In the genomic region with DNA sequence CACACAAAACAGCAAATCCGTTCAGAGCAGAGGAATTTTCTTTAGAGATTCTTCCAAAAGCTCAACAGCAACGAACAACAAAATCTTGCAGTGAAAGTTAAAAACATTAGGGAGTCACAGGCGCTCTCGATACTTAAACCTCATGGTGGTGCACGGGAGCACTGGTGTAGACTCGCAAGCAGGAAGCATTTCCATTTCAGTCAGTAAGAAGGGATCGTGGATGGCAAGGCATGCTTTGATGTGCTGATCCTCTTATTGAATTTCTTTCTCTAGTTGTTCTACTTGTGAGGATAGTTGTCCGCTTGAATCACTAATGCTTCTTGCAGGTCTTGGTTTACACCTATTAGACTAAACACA, we compare ENCODE assay signal across 29 cellular contexts.
A peak's percentile ranks its signal among the peaks of the same experiment; 100 is the strongest.
DNase-seq lines count a peak whose midpoint lies in the region; ATAC-seq and TF ChIP-seq lines count a peak whose summit lies in the region.
"Had no signal": no experiment of that assay in that cellular context is flagged by ENCODE, and none has a peak within 500 bp of the region (broad histone marks: within the 10 kb centered on the region; RNA-seq: fewer than 3 reads in every experiment).

No MANE protein-coding gene starts in this region.

- H3K9me3 Mint-ChIP-seq in WTC11 = peaks cover 3% of the 10 kb centered on the region; the same call in 1 of the 2 replicates
- H3K9me3 Mint-ChIP-seq: activated naive CD4-positive, alpha-beta T cell treated with anti-CD3 and anti-CD28 coated beads for 36 hours; activated T-cell treated with anti-CD3 and anti-CD28 coated beads, Interleukin-2, amount 50 U/mL, for 72 hours; effector memory CD8-positive, alpha-beta T cell; IgD-negative memory B cell; stimulated activated naive CD8-positive, alpha-beta T cell treated with anti-CD3 and anti-CD28 coated beads, Interleukin-15, Interleukin-2, amounts not matched to agents 100 ng/mL and 50 ng/mL, for 24 hours; T-cell had no signal

- no peak overlapping the region for H4K5ac ChIP-seq in mesendoderm (ENCODE audit: low read length)

- peak overlapping the region; percentile 44 for H3K4me2 ChIP-seq in fibroblast of lung (ENCODE audit: extremely low read depth, insufficient read depth, low read length)
- no peak overlapping the region for H3K4me2 ChIP-seq in mesendoderm (ENCODE audit: low read length)
- H3K4me2 ChIP-seq: BLaER1, smooth muscle cell had no signal

- no peak overlapping the region for H2BK15ac ChIP-seq in mesendoderm (replicated peaks; ENCODE audit: low read depth)

- no peak overlapping the region for H3K4me3 ChIP-seq in ACC112 (ENCODE audit: low read depth, low read length)
- peak overlapping the region in 1 of 4 experiments; percentile 28 for H3K4me3 ChIP-seq in fibroblast of lung (replicated peaks in 1 of 4; ENCODE audit: control extremely low read depth in 1 of 4, insufficient read depth in 1 of 4, low read depth in 3 of 4, low read length in 4 of 4)
- no peak overlapping the region for H3K4me3 ChIP-seq in mesendoderm (ENCODE audit: low read length)
- H3K4me3 ChIP-seq: BLaER1, esophagus squamous epithelium, left ventricle myocardium inferior, prostate gland, SJCRH30, smooth muscle cell, tibial nerve had no signal

- H3K9ac ChIP-seq in fibroblast of lung (ENCODE audit: insufficient read depth, low read length) (no peak overlapping the region), mesendoderm (ENCODE audit: low read length) (no peak overlapping the region)
- H3K9ac ChIP-seq: BLaER1 had no signal

- no peaks in the 10 kb centered on the region for H3K27me3 ChIP-seq in ACC112 (ENCODE audit: insufficient read depth, low read length)
- no peaks in the 10 kb centered on the region for H3K27me3 ChIP-seq in fibroblast of lung (ENCODE audit: control insufficient read depth, insufficient read depth, low read length)
- H3K27me3 ChIP-seq in mesendoderm (ENCODE audit: insufficient read depth, low read length, poor library complexity) = no peaks in the 10 kb centered on the region
- H3K27me3 ChIP-seq: BLaER1, esophagus squamous epithelium, SJCRH30, tibial nerve had no signal

- H3K9me3 ChIP-seq in fibroblast of lung (ENCODE audit: control insufficient read depth, insufficient read depth, low read depth, low read length) = no peaks in the 10 kb centered on the region
- H3K9me3 ChIP-seq: BLaER1, left ventricle myocardium inferior, prostate gland, SJCRH30, tibial nerve had no signal

- H3K4me1 Mint-ChIP-seq in WTC11 = peaks cover 15% of the 10 kb centered on the region
- H3K4me1 Mint-ChIP-seq: IgD-negative memory B cell, T-cell had no signal

- H4K8ac ChIP-seq in mesendoderm (ENCODE audit: low read depth, low read length) = no peak overlapping the region

- TF ChIP-seq CTCF in WTC11 (IDR thresholded peaks at IDR 0.05) = no peak
- TF ChIP-seq CTCF in fibroblast of lung (conservative IDR thresholded peaks at IDR 0.05 in 1 of 2, IDR thresholded peaks at IDR 0.05 in 1 of 2; ENCODE audit: low read depth in 1 of 2, low read length in 2 of 2) = peak in 1 of 2 donors; percentile 5

- DNase-seq in WTC11 (ENCODE audit: low spot score) (no peak), fibroblast of lung (ENCODE audit: low read depth in 2 of 2) (peak in 1 of 2 donors; percentile 16), mesendoderm (peak; percentile 47), middle frontal gyrus (ENCODE audit: extremely low spot score, low spot score) (no peak), HK-2 (ENCODE audit: unreplicated experiment) (no peak), mesenteric fat pad (ENCODE audit: low spot score) (no peak)
- DNase-seq: activated CD4-positive, alpha-beta T cell treated with anti-CD3 and anti-CD28 coated beads for 48 hours; activated naive CD4-positive, alpha-beta T cell treated with anti-CD3 and anti-CD28 coated beads for 36 hours; activated T-cell treated with anti-CD3 and anti-CD28 coated beads, Interleukin-2, amount 50 U/mL, for 72 hours; cerebellar nuclear complex; COR-L47; DMS79 treated with DMSO at 0.1 percent for 48 hours; effector memory CD8-positive, alpha-beta T cell; esophagus squamous epithelium; GOT3; NCI-H2107; NCI-H510A treated with DMSO at 0.1 percent for 48 hours; SJCRH30; stimulated activated CD4-positive, alpha-beta T cell treated with anti-CD3 and anti-CD28 coated beads, Interleukin-4, amount 100 ng/mL, for 24 hours; T-cell had no signal

- H3K4me3 Mint-ChIP-seq in WTC11 = no peak overlapping the region
- H3K4me3 Mint-ChIP-seq: activated naive CD4-positive, alpha-beta T cell treated with anti-CD3 and anti-CD28 coated beads for 36 hours; activated T-cell treated with anti-CD3 and anti-CD28 coated beads, Interleukin-2, amount 50 U/mL, for 72 hours; effector memory CD8-positive, alpha-beta T cell; IgD-negative memory B cell; stimulated activated naive CD8-positive, alpha-beta T cell treated with anti-CD3 and anti-CD28 coated beads, Interleukin-15, Interleukin-2, amounts not matched to agents 100 ng/mL and 50 ng/mL, for 24 hours; T-cell had no signal

- H3K79me2 ChIP-seq in ACC112 (ENCODE audit: control insufficient read depth, insufficient read depth, low read length, unreplicated experiment) (no peaks in the 10 kb centered on the region), fibroblast of lung (ENCODE audit: control insufficient read depth, insufficient read depth, low read length) (no peaks in the 10 kb centered on the region), mesendoderm (ENCODE audit: control insufficient read depth, insufficient read depth, low read length) (no peaks in the 10 kb centered on the region)

- H2AFZ ChIP-seq in ACC112 (ENCODE audit: low read length, unreplicated experiment) = peak overlapping the region; percentile 47
- peak overlapping the region; percentile 35 for H2AFZ ChIP-seq in fibroblast of lung (ENCODE audit: low read length)

- POLR2A ChIA-PET in WTC11 (lab: Charles Lee) = no interaction called here

- CTCF ChIA-PET in WTC11 (lab: Charles Lee) = interaction anchor here (1.9 kb wide), 1 partner anchor 19 kb away, joined by 6 read pairs; no protein-coding TSS in a partner anchor

- H2AK5ac ChIP-seq in mesendoderm (ENCODE audit: low read length) = no peak overlapping the region

- no CpG with 5 or more reads among the region's 8 CpGs for WGBS in mesendoderm (ENCODE audit: extremely low coverage, insufficient coverage, low lambda C conversion rate)

- peaks cover 3% of the 10 kb centered on the region for H3K79me1 ChIP-seq in mesendoderm (ENCODE audit: low read length)

- ATAC-seq in WTC11 (peak; percentile 72), GM21526 (IDR thresholded peaks at IDR 0.05; ENCODE audit: low FRiP score, unreplicated experiment) (no peak)
- ATAC-seq: activated T-cell treated with anti-CD3 and anti-CD28 coated beads, Interleukin-2, amount 50 U/mL, for 72 hours; effector memory CD8-positive, alpha-beta T cell; T-cell had no signal

- H2BK120ac ChIP-seq in mesendoderm (ENCODE audit: low read depth, low read length) = no peak overlapping the region

- H3K4ac ChIP-seq in mesendoderm (ENCODE audit: low read depth, low read length) = no peak overlapping the region

- no peak overlapping the region for H2BK5ac ChIP-seq in mesendoderm (ENCODE audit: low read length)

- H3K36me3 Mint-ChIP-seq in WTC11 = peaks cover 8% of the 10 kb centered on the region
- H3K36me3 Mint-ChIP-seq: IgD-negative memory B cell, T-cell had no signal

- H3K56ac ChIP-seq in mesendoderm (ENCODE audit: low read length) = no peak overlapping the region

- H4K20me1 ChIP-seq in fibroblast of lung (ENCODE audit: control insufficient read depth, extremely low read depth, insufficient read depth, low read length) = no peaks in the 10 kb centered on the region
- H4K20me1 ChIP-seq: BLaER1 had no signal

- peak overlapping the region; percentile 84 for H3K27ac Mint-ChIP-seq in WTC11
- H3K27ac Mint-ChIP-seq: activated naive CD4-positive, alpha-beta T cell treated with anti-CD3 and anti-CD28 coated beads for 36 hours; activated T-cell treated with anti-CD3 and anti-CD28 coated beads, Interleukin-2, amount 50 U/mL, for 72 hours; IgD-negative memory B cell; stimulated activated naive CD8-positive, alpha-beta T cell treated with anti-CD3 and anti-CD28 coated beads, Interleukin-15, Interleukin-2, amounts not matched to agents 100 ng/mL and 50 ng/mL, for 24 hours; T-cell had no signal

- H3K36me3 ChIP-seq in ACC112 (ENCODE audit: insufficient read depth, low read length) (no peaks in the 10 kb centered on the region), fibroblast of lung (ENCODE audit: control insufficient read depth, insufficient read depth, low read length) (no peaks in the 10 kb centered on the region), mesendoderm (ENCODE audit: control insufficient read depth, insufficient read depth, low read length) (no peaks in the 10 kb centered on the region)
- H3K36me3 ChIP-seq: BLaER1, esophagus squamous epithelium, left ventricle myocardium inferior, prostate gland, SJCRH30, tibial nerve had no signal

- H3K4me1 ChIP-seq in ACC112 (ENCODE audit: control insufficient read depth, insufficient read depth, low read length, unreplicated experiment) = peaks cover 13% of the 10 kb centered on the region
- H3K4me1 ChIP-seq in fibroblast of lung (ENCODE audit: control insufficient read depth, extremely low read depth, insufficient read depth, low read length) = no peaks in the 10 kb centered on the region
- no peaks in the 10 kb centered on the region for H3K4me1 ChIP-seq in mesendoderm (ENCODE audit: control insufficient read depth, low read depth, low read length)
- H3K4me1 ChIP-seq: BLaER1, prostate gland, SJCRH30 had no signal

- H3K23ac ChIP-seq in mesendoderm (ENCODE audit: low read length) = no peak overlapping the region

- H3K27ac ChIP-seq in ACC112 (ENCODE audit: low read depth, low read length) = no peak overlapping the region
- no peak overlapping the region for H3K27ac ChIP-seq in fibroblast of lung (ENCODE audit: insufficient read depth, low read length)
- no peak overlapping the region for H3K27ac ChIP-seq in mesendoderm (ENCODE audit: low read depth, low read length)
- H3K27ac ChIP-seq: BLaER1, esophagus squamous epithelium, left ventricle myocardium inferior, prostate gland, SJCRH30 had no signal

- H3K27me3 Mint-ChIP-seq in WTC11 (ENCODE audit: low read depth) = no peaks in the 10 kb centered on the region

- H3K18ac ChIP-seq in mesendoderm (ENCODE audit: low read length) = no peak overlapping the region

TF ChIP-seq in WTC11, 78 proteins besides CTCF, POLR2A, EP300 and RAD21 (continues in another document):
- TF ChIP-seq, protein P1, sequence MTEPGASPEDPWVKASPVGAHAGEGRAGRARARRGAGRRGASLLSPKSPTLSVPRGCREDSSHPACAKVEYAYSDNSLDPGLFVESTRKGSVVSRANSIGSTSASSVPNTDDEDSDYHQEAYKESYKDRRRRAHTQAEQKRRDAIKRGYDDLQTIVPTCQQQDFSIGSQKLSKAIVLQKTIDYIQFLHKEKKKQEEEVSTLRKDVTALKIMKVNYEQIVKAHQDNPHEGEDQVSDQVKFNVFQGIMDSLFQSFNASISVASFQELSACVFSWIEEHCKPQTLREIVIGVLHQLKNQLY (CRISPR knock-in tag; IDR thresholded peaks at IDR 0.05) = no peak
- TF ChIP-seq ZNF138 (CRISPR knock-in tag; conservative IDR thresholded peaks at IDR 0.05) = no peak
- no peak for TF ChIP-seq HMGA2 (CRISPR knock-in tag; IDR thresholded peaks at IDR 0.05)
- TF ChIP-seq TP53 (CRISPR knock-in tag; IDR thresholded peaks at IDR 0.05) = no peak
- TF ChIP-seq ZNF396 (CRISPR knock-in tag; IDR thresholded peaks at IDR 0.05; ENCODE audit: borderline replicate concordance) = no peak
